In genomic region chr3:181727122-181728036, GRCh38 we compare ENCODE assay signal across 8 cellular contexts. TPM values are rescaled to one million over a fixed set of nuclear protein-coding genes. Genes with fewer than 3 reads are reported as not detected.
DNase-seq lines count a peak whose midpoint lies in the region; ATAC-seq, FAIRE-seq and TF ChIP-seq lines count a peak whose summit lies in the region.

No MANE protein-coding gene starts in this region.

- CTCF ChIA-PET in CD8-positive, alpha-beta T cell (lab: Charles Lee), result interaction anchor here (1.5 kb wide), 1 partner anchor 18 kb away, joined by 4 read pairs; no protein-coding TSS in a partner anchor

- no peak overlapping the region for H2AK5ac ChIP-seq in neuronal stem cell (ENCODE audit: low read depth, low read length)

- no peak overlapping the region for H4K91ac ChIP-seq in neuronal stem cell (ENCODE audit: low read depth, low read length, poor library complexity)

- no peak overlapping the region for H3K27ac ChIP-seq in CD8-positive, alpha-beta T cell (ENCODE audit: low read depth, low read length)
- H3K27ac ChIP-seq in neuronal stem cell (replicated peaks; ENCODE audit: low read length), result peak overlapping the region; percentile 94

- no peak overlapping the region for H3K14ac ChIP-seq in neuronal stem cell (ENCODE audit: low read length)

- POLR2A ChIA-PET in CD8-positive, alpha-beta T cell (lab: Charles Lee), result interaction anchor here (0.6 kb wide), 1 partner anchor 1885 kb away, joined by 5 read pairs; no protein-coding TSS in a partner anchor

- no peak for FAIRE-seq in GM12892 (lab: Jason Lieb, UNC)

- H3K36me3 ChIP-seq in CD8-positive, alpha-beta T cell (ENCODE audit: insufficient read depth, low read length), result no peaks in the 10 kb centered on the region
- H3K36me3 ChIP-seq in neuronal stem cell (replicated peaks in 1 of 2; ENCODE audit: control insufficient read depth in 2 of 2, insufficient read depth in 2 of 2, low read length in 2 of 2), result peaks cover 2 to 30% of the 10 kb centered on the region in 2 donors

- no peak overlapping the region for H3K27ac Mint-ChIP-seq in CD8-positive, alpha-beta T cell
- H3K27ac Mint-ChIP-seq in endothelial cell (ENCODE audit: unreplicated experiment), result no peak overlapping the region

- peak overlapping the region; percentile 78 for H3K4me3 Mint-ChIP-seq in CD8-positive, alpha-beta T cell
- peak overlapping the region; percentile 83 for H3K4me3 Mint-ChIP-seq in endothelial cell (ENCODE audit: unreplicated experiment)

- H2BK120ac ChIP-seq in neuronal stem cell (ENCODE audit: low read depth, low read length), result peak overlapping the region; percentile 2

- H3K9ac ChIP-seq in neuronal stem cell (ENCODE audit: low read depth, low read length, poor library complexity), result no peak overlapping the region

- H3K9me3 Mint-ChIP-seq in CD8-positive, alpha-beta T cell, result peaks cover 13% of the 10 kb centered on the region
- no peaks in the 10 kb centered on the region for H3K9me3 Mint-ChIP-seq in endothelial cell (ENCODE audit: unreplicated experiment)

- no peak overlapping the region for H3K23ac ChIP-seq in neuronal stem cell (ENCODE audit: low read depth, low read length, poor library complexity)

- peaks cover 87% of the 10 kb centered on the region for H3K27me3 Mint-ChIP-seq in CD8-positive, alpha-beta T cell (ENCODE audit: low read depth)
- peaks cover 29% of the 10 kb centered on the region for H3K27me3 Mint-ChIP-seq in endothelial cell (ENCODE audit: unreplicated experiment)

- no peak overlapping the region for H2BK12ac ChIP-seq in neuronal stem cell (ENCODE audit: low read length)

- no peak for ATAC-seq in CD8-positive, alpha-beta T cell

- peaks cover 9% of the 10 kb centered on the region for H3K4me1 ChIP-seq in CD8-positive, alpha-beta T cell (ENCODE audit: insufficient read depth, low read length)
- H3K4me1 ChIP-seq in neuronal stem cell (ENCODE audit: control insufficient read depth in 2 of 2, insufficient read depth in 1 of 2, low read depth in 1 of 2, low read length in 2 of 2), result peaks cover 34 to 84% of the 10 kb centered on the region in 2 donors

- WGBS in neuronal stem cell (ENCODE audit: extremely low coverage in 2 of 2, insufficient read length in 2 of 2, insufficient replicate concordance in 1 of 2), 2 donors, result no CpG with 5 or more reads among the region's 39 CpGs

- no peak for TF ChIP-seq CTCF in CD8-positive, alpha-beta T cell (IDR thresholded peaks at IDR 0.05)
- no peak for TF ChIP-seq CTCF in endothelial cell (IDR thresholded peaks at IDR 0.05; ENCODE audit: unreplicated experiment)

- no peak overlapping the region for H2BK15ac ChIP-seq in neuronal stem cell (ENCODE audit: low read length)

- peak overlapping the region; percentile 6 for H3K18ac ChIP-seq in neuronal stem cell (ENCODE audit: low read length)

- no peak for TF ChIP-seq POLR2A in GM12892 (IDR thresholded peaks at IDR 0.05; ENCODE audit: low read depth, low read length)

- H3K27me3 ChIP-seq in CD8-positive, alpha-beta T cell (ENCODE audit: insufficient read depth, low read length), result peaks cover 41% of the 10 kb centered on the region
- H3K27me3 ChIP-seq in neuronal stem cell (ENCODE audit: control insufficient read depth in 3 of 3, insufficient read depth in 3 of 3, low read depth in 1 of 3, low read length in 3 of 3), result no peaks in the 10 kb centered on the region

- peaks cover 3% of the 10 kb centered on the region for H3K9me3 ChIP-seq in CD8-positive, alpha-beta T cell (ENCODE audit: low read length)
- H3K9me3 ChIP-seq in neuronal stem cell (replicated peaks in 1 of 2; ENCODE audit: control insufficient read depth in 2 of 2, insufficient read depth in 1 of 2, low read depth in 1 of 2, low read length in 2 of 2), result peaks cover 0 to 4% of the 10 kb centered on the region in 2 donors

- peak overlapping the region; percentile 2 for H2BK5ac ChIP-seq in neuronal stem cell (ENCODE audit: low read length)

- H3K79me1 ChIP-seq in neuronal stem cell (ENCODE audit: low read depth, low read length), result peaks cover 2% of the 10 kb centered on the region

- intact Hi-C loops in CD8-positive, alpha-beta T cell (cut with DNase I, micrococcal nuclease), result no loop called here

- no peak for DNase-seq in CD8-positive, alpha-beta T cell
- peak; percentile 93 for DNase-seq in NCI-H69 (lab: John Stamatoyannopoulos, UW)
- DNase-seq in endothelial cell (ENCODE audit: low spot score), result peak; percentile 29
- DNase-seq in neuronal stem cell (ENCODE audit: low spot score), result no peak
- no peak for DNase-seq in GM12892 (ENCODE audit: insufficient read length)
- no peak for DNase-seq in SKM-1 (lab: John Stamatoyannopoulos, UW; ENCODE audit: unreplicated experiment)
- no peak for DNase-seq in NCI-H82 (lab: John Stamatoyannopoulos, UW)
- DNase-seq in AG08396 (ENCODE audit: low spot score), result no peak

- no peak overlapping the region for H2AFZ ChIP-seq in neuronal stem cell (ENCODE audit: low read length)

- no peak overlapping the region for H4K8ac ChIP-seq in neuronal stem cell (ENCODE audit: low read depth, low read length)

- H3K4ac ChIP-seq in neuronal stem cell (ENCODE audit: low read length), result no peak overlapping the region

- no peaks in the 10 kb centered on the region for H3K36me3 Mint-ChIP-seq in CD8-positive, alpha-beta T cell
- peaks cover 3% of the 10 kb centered on the region for H3K36me3 Mint-ChIP-seq in endothelial cell (ENCODE audit: low read depth, unreplicated experiment)

- peaks cover 19% of the 10 kb centered on the region for H3K4me1 Mint-ChIP-seq in CD8-positive, alpha-beta T cell (ENCODE audit: low read depth)
- H3K4me1 Mint-ChIP-seq in endothelial cell (ENCODE audit: unreplicated experiment), result peaks cover 24% of the 10 kb centered on the region

- peak overlapping the region; percentile 40 for H3K4me3 ChIP-seq in CD8-positive, alpha-beta T cell (ENCODE audit: low read depth, low read length)
- peak overlapping the region; percentile 49 to 76 for H3K4me3 ChIP-seq in neuronal stem cell (ENCODE audit: low read length in 2 of 2)

- peak overlapping the region; percentile 76 for H3K4me2 ChIP-seq in neuronal stem cell (ENCODE audit: insufficient read depth, low read length, poor library complexity, severe bottlenecking)

RNA-seq across cellular contexts. Expression of gene SOX2, which starts 15.7 kb away (rescaled TPM):
- not detected for total RNA-seq in CD8-positive, alpha-beta T cell
- 1.4 TPM for total RNA-seq in endothelial cell (ENCODE audit: unreplicated experiment)
- polyA plus RNA-seq in neuronal stem cell (2013, experiment 1 of 2), result 589 TPM
- 620 TPM for polyA plus RNA-seq in neuronal stem cell (2013, experiment 2 of 2)
- not detected for polyA plus RNA-seq in GM12892 (2012; ENCODE audit: missing spikeins)

Comparison
In these comparisons a context has a peak if more than half of its experiments do, and no peak if none do; other contexts are left out.
1. DNase-seq: peak in NCI-H69 (single experiment) and endothelial cell (single experiment); none in CD8-positive, alpha-beta T cell (0 of 7), neuronal stem cell (single experiment), GM12892 (single experiment), SKM-1 (single experiment), NCI-H82 (single experiment) and AG08396 (single experiment).